ENCODE assay signal across 8 cellular contexts in the genomic region with DNA sequence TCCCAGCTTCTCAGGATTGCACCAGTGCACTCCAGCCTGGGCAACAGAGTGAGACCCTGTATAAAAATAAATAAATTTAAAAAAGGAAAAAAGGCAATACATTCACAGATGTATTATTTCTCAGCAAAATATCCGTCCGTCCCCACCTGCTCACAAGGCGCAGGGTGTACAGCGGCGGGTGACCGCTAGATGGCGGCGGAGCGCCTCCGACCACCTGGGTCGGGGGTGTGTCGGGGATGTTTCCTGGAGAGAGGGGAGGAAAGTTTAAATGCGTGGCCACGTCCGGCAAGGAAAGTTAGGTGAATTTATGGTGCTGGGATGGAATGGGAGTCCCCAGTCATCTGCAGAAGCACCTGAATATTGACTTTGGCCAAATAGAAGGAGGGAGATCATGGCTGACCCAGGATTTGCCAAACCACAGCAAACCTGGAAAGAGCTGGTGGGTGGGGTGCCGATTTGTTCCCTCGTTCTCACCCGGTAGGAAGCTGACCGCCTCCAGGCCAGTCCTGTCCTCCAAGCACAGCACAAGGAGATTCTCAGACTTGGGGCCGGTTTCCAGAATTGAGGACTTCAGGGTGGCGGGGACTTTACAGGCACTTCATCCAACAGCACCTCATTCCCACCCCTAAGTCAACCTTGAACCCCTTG.
DNase-seq lines count a peak whose midpoint lies in the region; ATAC-seq and TF ChIP-seq lines count a peak whose summit lies in the region.

No MANE protein-coding gene starts in this region.

- no peak overlapping the region for H3K27ac ChIP-seq in VCaP

- peak; percentile 72 for DNase-seq in GM06990 (ENCODE audit: extremely low read depth, insufficient read length)
- DNase-seq in KBM-7 = peak; percentile 84
- DNase-seq in T47D (ENCODE audit: low read depth in 1 of 2, low spot score in 1 of 2) = peak; percentile 43 to 49
- no peak for DNase-seq in left lobe of liver (ENCODE audit: low spot score)
- peak; percentile 33 for DNase-seq in stimulated activated CD8-positive, alpha-beta memory T cell treated with anti-CD3 and anti-CD28 coated beads, Interleukin-12 subunit alpha, Interleukin-12 subunit beta, amount 100 ng/mL, for 1 hour (ENCODE audit: low read depth)
- no peak for DNase-seq in occipital lobe (lab: John Stamatoyannopoulos, UW)
- no peak for DNase-seq in ureter (ENCODE audit: low spot score)

- in situ Hi-C loops in KBM-7 (cut with MboI; ENCODE audit: low pct_unique_long_range_greater_than_20kb, low sequenced_read_pairs) = no loop called here
- in situ Hi-C loops in T47D (cut with HindIII; ENCODE audit: low pct_unique_long_range_greater_than_20kb, low sequenced_read_pairs) = no loop called here

- H3K36me3 ChIP-seq in GM06990 (ENCODE audit: control insufficient read depth, insufficient read depth, low read length) = no peaks in the 10 kb centered on the region

- peak; percentile 100 for TF ChIP-seq CTCF in GM06990 (IDR thresholded peaks at IDR 0.05; ENCODE audit: insufficient read depth, low read length, poor library complexity, severe bottlenecking)
- TF ChIP-seq CTCF in VCaP (conservative IDR thresholded peaks at IDR 0.05) = peak; percentile 100

- peak; percentile 68 for ATAC-seq in left lobe of liver

- peak overlapping the region; percentile 17; the same call in 1 of the 2 replicates for H3K4me3 ChIP-seq in GM06990 (replicated peaks; ENCODE audit: low read depth, low read length)

- H3K27me3 ChIP-seq in GM06990 (replicated peaks; ENCODE audit: control insufficient read depth, insufficient read depth, low read length) = no peaks in the 10 kb centered on the region

Comparison
In these comparisons a context has a peak if more than half of its experiments do, and no peak if none do; other contexts are left out.
1. DNase-seq: peak in GM06990 (single experiment), KBM-7 (single experiment), T47D (2 of 2) and stimulated activated CD8-positive, alpha-beta memory T cell treated with anti-CD3 and anti-CD28 coated beads, Interleukin-12 subunit alpha, Interleukin-12 subunit beta, amount 100 ng/mL, for 1 hour (single experiment); none in left lobe of liver (single experiment), occipital lobe (single experiment) and ureter (single experiment).